ENCODE assay signal across 25 cellular contexts in genomic region chr1:88080875-88081274, GRCh38.
"Had no signal": no experiment of that assay in that cellular context is flagged by ENCODE, and none has a peak within 500 bp of the region (broad histone marks: within the 10 kb centered on the region; RNA-seq: fewer than 3 reads in every experiment).

No MANE protein-coding gene starts in this region.

- H3K27me3 ChIP-seq: colonic mucosa, esophagus squamous epithelium, gastrocnemius medialis, heart right ventricle had no signal

- ATAC-seq: effector memory CD8-positive, alpha-beta T cell; esophagus mucosa; gastrocnemius medialis; heart right ventricle; left cardiac atrium; left lobe of liver; left ventricle myocardium superior; lower lobe of right lung; naive thymus-derived CD4-positive, alpha-beta T cell had no signal

- H3K36me3 ChIP-seq: colonic mucosa, esophagus squamous epithelium, gastrocnemius medialis, heart right ventricle, lower lobe of right lung had no signal

- H3K9me3 ChIP-seq: colonic mucosa, gastrocnemius medialis had no signal

- DNase-seq: colonic mucosa; cortex of kidney; effector CD8-positive, alpha-beta T cell; effector memory CD8-positive, alpha-beta T cell; endodermal cell; erythroblast; esophagus squamous epithelium; foreskin fibroblast; foreskin melanocyte; gastrocnemius medialis; glutamatergic neuron; head of caudate nucleus; heart right ventricle; hippocampal formation; left cardiac atrium; left ventricle myocardium superior; lower lobe of right lung; mesenchymal stem cell; naive thymus-derived CD4-positive, alpha-beta T cell had no signal

- FAIRE-seq: endometrium, islet of Langerhans, keratinocyte had no signal

- H3K4me3 ChIP-seq: colonic mucosa, esophagus squamous epithelium, gastrocnemius medialis, heart right ventricle, lower lobe of right lung had no signal

- H3K27ac ChIP-seq: colonic mucosa, epithelial cell of prostate, esophagus squamous epithelium, gastrocnemius medialis, heart right ventricle, lower lobe of right lung had no signal

- H3K4me1 ChIP-seq: colonic mucosa, esophagus squamous epithelium, gastrocnemius medialis, heart right ventricle, lower lobe of right lung had no signal
